ENCODE assay signal across 19 cellular contexts in the genomic region with DNA sequence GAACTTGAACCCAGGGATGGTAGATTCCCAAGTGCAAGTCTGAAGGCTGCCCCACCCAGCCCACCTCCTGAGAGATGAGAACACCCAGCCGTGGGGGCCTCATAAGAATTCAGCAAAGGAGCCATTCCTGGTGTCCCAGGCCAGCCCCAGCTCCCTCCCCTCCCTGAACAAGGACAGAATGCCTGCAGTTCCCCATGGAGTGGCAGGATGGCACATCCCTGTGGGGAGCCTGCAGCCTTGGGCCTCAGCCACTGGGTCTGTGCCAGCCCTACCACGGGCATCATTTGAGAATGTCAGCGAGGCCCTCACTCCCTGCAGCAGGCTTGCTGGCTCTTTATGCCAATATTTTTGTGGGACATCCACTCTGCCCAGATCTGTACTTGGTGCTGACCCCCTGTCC.
"Had no signal": no experiment of that assay in that cellular context is flagged by ENCODE, and none has a peak within 500 bp of the region (broad histone marks: within the 10 kb centered on the region; RNA-seq: fewer than 3 reads in every experiment).

No MANE protein-coding gene starts in this region.

- FAIRE-seq: frontal cortex had no signal

- H3K4me3 Mint-ChIP-seq: immature natural killer cell; mesothelial cell of epicardium; naive B cell; naive thymus-derived CD8-positive, alpha-beta T cell had no signal

- H3K4me1 ChIP-seq: esophagus muscularis mucosa, foreskin keratinocyte, gastroesophageal sphincter, heart left ventricle, left lung, lower lobe of right lung had no signal

- H3K9me3 ChIP-seq: esophagus muscularis mucosa, heart left ventricle, left lung, lower lobe of right lung, mucosa of descending colon had no signal

- H3K4me1 Mint-ChIP-seq: immature natural killer cell; mesothelial cell of epicardium; naive B cell; naive thymus-derived CD8-positive, alpha-beta T cell had no signal

- H3K36me3 ChIP-seq: esophagus muscularis mucosa, gastroesophageal sphincter, heart left ventricle, left lung, lower lobe of right lung had no signal

- H3K9me3 Mint-ChIP-seq: immature natural killer cell had no signal

- DNase-seq: effector CD4-positive, alpha-beta T cell; effector memory CD4-positive, alpha-beta T cell; immature natural killer cell; left cardiac atrium; left lung; lower lobe of right lung; naive B cell; naive thymus-derived CD8-positive, alpha-beta T cell had no signal

- ATAC-seq: gastroesophageal sphincter; left cardiac atrium; left ventricle myocardium superior; naive thymus-derived CD8-positive, alpha-beta T cell had no signal

- H3K4me3 ChIP-seq: coronary artery, dorsolateral prefrontal cortex, esophagus muscularis mucosa, gastroesophageal sphincter, heart left ventricle, hepatocyte, left lung, lower lobe of right lung, mucosa of descending colon had no signal

- H3K36me3 Mint-ChIP-seq: immature natural killer cell; mesothelial cell of epicardium; naive B cell; naive thymus-derived CD8-positive, alpha-beta T cell had no signal

- H3K27ac Mint-ChIP-seq: immature natural killer cell; mesothelial cell of epicardium; naive thymus-derived CD8-positive, alpha-beta T cell had no signal

- H3K27ac ChIP-seq: coronary artery, dorsolateral prefrontal cortex, esophagus muscularis mucosa, foreskin keratinocyte, gastroesophageal sphincter, heart left ventricle, hepatocyte, left lung, lower lobe of right lung had no signal
